ENCODE assay signal across 9 cellular contexts in genomic region chr19:35347171-35347929, GRCh38. TPM values are rescaled to one million over a fixed set of nuclear protein-coding genes. Genes with fewer than 3 reads are reported as not detected.
A peak's percentile ranks its signal among the peaks of the same experiment; 100 is the strongest.
DNase-seq lines count a peak whose midpoint lies in the region; ATAC-seq and TF ChIP-seq lines count a peak whose summit lies in the region.
"Had no signal": no experiment of that assay in that cellular context is flagged by ENCODE, and none has a peak within 500 bp of the region (broad histone marks: within the 10 kb centered on the region; RNA-seq: fewer than 3 reads in every experiment).

FFAR1 (plus strand) TSS chr19:35347902; CDS start chr19:35351552, 3,650 bp downstream.

- TF ChIP-seq POLR2A in NB4 (IDR thresholded peaks at IDR 0.05; ENCODE audit: extremely low read depth, insufficient read length) = no peak

- peaks cover 31% of the 10 kb centered on the region for H3K4me1 Mint-ChIP-seq in activated naive CD8-positive, alpha-beta T cell treated with anti-CD3 and anti-CD28 coated beads for 36 hours

- no peaks in the 10 kb centered on the region for H3K36me3 Mint-ChIP-seq in activated naive CD8-positive, alpha-beta T cell treated with anti-CD3 and anti-CD28 coated beads for 36 hours

- peak; percentile 51 for ATAC-seq in GM21737 (IDR thresholded peaks at IDR 0.05; ENCODE audit: unreplicated experiment)
- ATAC-seq in SK-N-SH treated with all-trans-retinoic acid at 6 μM for 48 hours = no peak

- peak; percentile 80 for DNase-seq in GM13976 (ENCODE audit: low spot score)
- peak; percentile 80 for DNase-seq in NB4 (ENCODE audit: low read depth)
- peak; percentile 57 for DNase-seq in activated naive CD8-positive, alpha-beta T cell treated with anti-CD3 and anti-CD28 coated beads for 36 hours
- peak; percentile 62 to 65 for DNase-seq in stimulated activated CD4-positive, alpha-beta T cell treated with anti-CD3 and anti-CD28 coated beads, Interleukin-15, amount 100 ng/mL, for 48 hours (ENCODE audit: low read depth in 2 of 2)
- DNase-seq in NCI-H345 treated with DMSO at 0.1 percent for 48 hours (lab: John Stamatoyannopoulos, UW; ENCODE audit: unreplicated experiment) = no peak
- no peak for DNase-seq in AG08395 (ENCODE audit: low spot score)

- H3K27me3 Mint-ChIP-seq in activated naive CD8-positive, alpha-beta T cell treated with anti-CD3 and anti-CD28 coated beads for 36 hours = peaks cover 18% of the 10 kb centered on the region

- peak within 1 kb of the TSS; percentile 68 for H3K4me3 Mint-ChIP-seq in activated naive CD8-positive, alpha-beta T cell treated with anti-CD3 and anti-CD28 coated beads for 36 hours

- H3K9me3 Mint-ChIP-seq in activated naive CD8-positive, alpha-beta T cell treated with anti-CD3 and anti-CD28 coated beads for 36 hours = no peaks in the 10 kb centered on the region

- no peak within 1 kb of the TSS for H3K4me3 ChIP-seq in NB4 (ENCODE audit: low read depth, low read length)
- H3K4me3 ChIP-seq: breast epithelium had no signal

- in situ Hi-C loops in GM13976 (cut with MboI; ENCODE audit: low sequenced_read_pairs, unreplicated experiment) = no loop called here

- H3K27ac Mint-ChIP-seq in activated naive CD8-positive, alpha-beta T cell treated with anti-CD3 and anti-CD28 coated beads for 36 hours = peak within 1 kb of the TSS; percentile 97

- no peak for TF ChIP-seq CTCF in GM13976 (IDR thresholded peaks at IDR 0.05; ENCODE audit: borderline replicate concordance, control extremely low read depth, extremely low read depth, insufficient read depth, missing control alignments)
- TF ChIP-seq CTCF in NB4 (IDR thresholded peaks at IDR 0.05; ENCODE audit: low read depth, low read length) = no peak

TF ChIP-seq in SK-N-SH treated with all-trans-retinoic acid at 6 μM for 48 hours, 23 proteins besides CTCF, POLR2A, EP300 and RAD21:
- TF ChIP-seq OSR1 (CRISPR knock-in tag; IDR thresholded peaks at IDR 0.05) (no peak), ARNTL (CRISPR knock-in tag; IDR thresholded peaks at IDR 0.05; ENCODE audit: borderline replicate concordance, low read depth) (no peak)

RNA-seq across cellular contexts. Expression of gene FFAR1, which starts in this region (rescaled TPM):
- total RNA-seq in activated naive CD8-positive, alpha-beta T cell treated with anti-CD3 and anti-CD28 coated beads for 36 hours = under 1 TPM in 1 of 2 experiments, not detected in 1; 0.08 TPM
- total RNA-seq: breast epithelium had no signal

Comparison
In these comparisons a context has a peak if more than half of its experiments do, and no peak if none do; other contexts are left out.
1. Peak in DNase-seq in activated naive CD8-positive, alpha-beta T cell treated with anti-CD3 and anti-CD28 coated beads for 36 hours; RNA of the gene not detected or under 1 TPM.
2. DNase-seq: peak in GM13976 (single experiment), NB4 (single experiment) and stimulated activated CD4-positive, alpha-beta T cell treated with anti-CD3 and anti-CD28 coated beads, Interleukin-15, amount 100 ng/mL, for 48 hours (2 of 2); none in NCI-H345 treated with DMSO at 0.1 percent for 48 hours (single experiment) and AG08395 (single experiment).